In the genomic region with DNA sequence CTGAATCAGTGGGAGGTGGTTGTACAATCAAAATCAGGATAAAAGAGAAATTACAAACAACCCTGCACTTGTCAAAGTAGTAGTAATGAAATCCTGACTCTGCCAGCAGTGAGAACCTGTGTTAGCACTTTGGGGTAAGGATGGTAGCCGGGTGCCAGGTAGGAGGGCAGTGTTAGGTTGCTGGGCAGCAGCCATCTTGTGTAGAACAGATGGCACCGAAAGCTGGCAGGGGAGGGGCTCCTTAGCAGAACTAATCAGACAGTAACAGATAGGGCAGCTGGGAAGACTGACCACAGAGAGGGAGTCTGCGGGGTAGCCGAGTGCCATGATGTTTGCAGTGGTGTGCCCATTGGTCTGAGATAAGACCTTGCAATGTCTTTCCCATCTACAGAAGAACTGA, we compare ENCODE assay signal across 2 cellular contexts.
TF ChIP-seq lines count a peak whose summit lies in the region.

No MANE protein-coding gene starts in this region.

TF ChIP-seq in SK-N-SH, 30 proteins besides CTCF, POLR2A, EP300 and RAD21 (continued from another document):
- no peak for TF ChIP-seq JUND (IDR thresholded peaks at IDR 0.05)
- no peak for TF ChIP-seq YY1 (IDR thresholded peaks at IDR 0.05; ENCODE audit: low read depth)

TF ChIP-seq in SK-N-SH treated with all-trans-retinoic acid at 6 μM for 48 hours, 23 proteins besides CTCF, POLR2A, EP300 and RAD21 (continued from another document):
- TF ChIP-seq CSRNP3 (CRISPR knock-in tag; IDR thresholded peaks at IDR 0.05) = no peak
- no peak for TF ChIP-seq ZNF70 (CRISPR knock-in tag; IDR thresholded peaks at IDR 0.05)
- TF ChIP-seq ZNF8 (CRISPR knock-in tag; IDR thresholded peaks at IDR 0.05) = no peak
- TF ChIP-seq, protein P1, sequence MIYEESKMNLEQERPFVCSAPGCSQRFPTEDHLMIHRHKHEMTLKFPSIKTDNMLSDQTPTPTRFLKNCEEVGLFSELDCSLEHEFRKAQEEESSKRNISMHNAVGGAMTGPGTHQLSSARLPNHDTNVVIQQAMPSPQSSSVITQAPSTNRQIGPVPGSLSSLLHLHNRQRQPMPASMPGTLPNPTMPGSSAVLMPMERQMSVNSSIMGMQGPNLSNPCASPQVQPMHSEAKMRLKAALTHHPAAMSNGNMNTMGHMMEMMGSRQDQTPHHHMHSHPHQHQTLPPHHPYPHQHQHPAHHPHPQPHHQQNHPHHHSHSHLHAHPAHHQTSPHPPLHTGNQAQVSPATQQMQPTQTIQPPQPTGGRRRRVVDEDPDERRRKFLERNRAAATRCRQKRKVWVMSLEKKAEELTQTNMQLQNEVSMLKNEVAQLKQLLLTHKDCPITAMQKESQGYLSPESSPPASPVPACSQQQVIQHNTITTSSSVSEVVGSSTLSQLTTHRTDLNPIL (CRISPR knock-in tag; IDR thresholded peaks at IDR 0.05; ENCODE audit: low read depth) = no peak
- no peak for TF ChIP-seq ZC3H10 (CRISPR knock-in tag; IDR thresholded peaks at IDR 0.05)
- no peak for TF ChIP-seq ZNF565 (CRISPR knock-in tag; conservative IDR thresholded peaks at IDR 0.05; ENCODE audit: low read depth)
- no peak for TF ChIP-seq GLIS3 (CRISPR knock-in tag; IDR thresholded peaks at IDR 0.05)
- no peak for TF ChIP-seq PATZ1 (CRISPR knock-in tag; IDR thresholded peaks at IDR 0.05; ENCODE audit: borderline replicate concordance)
- TF ChIP-seq ZFP3 (CRISPR knock-in tag; IDR thresholded peaks at IDR 0.05) = no peak
- TF ChIP-seq TCF4 (CRISPR knock-in tag; IDR thresholded peaks at IDR 0.05; ENCODE audit: borderline replicate concordance) = no peak
- no peak for TF ChIP-seq ISL1 (CRISPR knock-in tag; IDR thresholded peaks at IDR 0.05)
- TF ChIP-seq POU6F1 (CRISPR knock-in tag; IDR thresholded peaks at IDR 0.05; ENCODE audit: borderline replicate concordance, low read depth) = no peak
- TF ChIP-seq CSDC2 (CRISPR knock-in tag; IDR thresholded peaks at IDR 0.05) = no peak
